ENCODE assay signal across 8 cellular contexts in the genomic region with DNA sequence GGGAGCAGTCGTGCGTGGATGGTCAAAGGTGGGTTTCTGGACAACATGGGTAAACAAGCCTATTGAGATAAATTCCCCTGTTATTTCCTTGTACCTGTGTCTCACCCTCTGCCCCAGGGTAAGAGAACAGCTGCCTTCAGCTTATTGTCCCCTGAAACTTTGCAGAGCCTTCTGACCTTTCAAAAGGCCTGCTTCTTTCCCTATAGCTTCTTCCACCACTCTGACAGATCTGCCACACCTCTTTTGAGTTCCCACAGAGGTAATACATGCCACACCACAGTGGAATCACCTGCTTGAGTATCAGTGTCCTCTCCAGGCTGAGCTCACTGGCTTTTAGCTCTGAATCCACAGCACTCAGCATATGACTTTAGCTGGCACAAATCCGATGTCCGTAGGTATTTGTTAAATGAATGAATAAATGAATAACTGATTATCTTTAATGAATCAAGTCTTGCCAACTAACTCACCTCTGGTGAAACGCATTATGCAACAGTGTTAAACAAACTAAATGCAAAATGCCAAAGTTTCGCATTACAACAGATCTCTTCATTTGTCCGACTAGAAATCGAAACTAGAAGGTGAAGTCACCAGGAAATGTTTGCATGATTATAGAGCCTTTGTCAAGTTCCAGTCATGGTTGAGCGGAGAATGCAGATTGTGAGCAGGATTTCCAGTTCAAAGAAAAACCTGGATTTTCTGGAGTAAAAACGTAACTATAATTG. TPM values are rescaled to one million over a fixed set of nuclear protein-coding genes. Genes with fewer than 3 reads are reported as not detected.
DNase-seq lines count a peak whose midpoint lies in the region; ATAC-seq lines count a peak whose summit lies in the region.

No MANE protein-coding gene starts in this region.

- peak overlapping the region; percentile 60 to 72 for H3K9ac ChIP-seq in mucosa of rectum (ENCODE audit: low read depth in 1 of 2, low read length in 2 of 2)

- intact Hi-C loops in posterior vena cava (cut with DNase I), result no loop called here

- no peaks in the 10 kb centered on the region for H3K27me3 ChIP-seq in mucosa of rectum (ENCODE audit: control insufficient read depth in 2 of 2, insufficient read depth in 2 of 2, low read length in 2 of 2)

- peak overlapping the region; percentile 87 to 90 for H3K27ac ChIP-seq in mucosa of rectum (ENCODE audit: low read depth in 2 of 2, low read length in 2 of 2)

- DNase-seq in DMS79 treated with DMSO at 0.1 percent for 48 hours (lab: John Stamatoyannopoulos, UW) (peak; percentile 41), NCI-H2107 (lab: John Stamatoyannopoulos, UW) (peak; percentile 2), dedifferentiated amniotic fluid mesenchymal stem cell (ENCODE audit: extremely low spot score) (peak; percentile 45), G401 (ENCODE audit: low spot score) (no peak), posterior vena cava (ENCODE audit: low spot score) (no peak)

- ATAC-seq in HG03520 (IDR thresholded peaks at IDR 0.05; ENCODE audit: unreplicated experiment) (no peak), GM21423 (IDR thresholded peaks at IDR 0.05; ENCODE audit: unreplicated experiment) (no peak)

- in situ Hi-C loops in G401 (cut with HindIII; ENCODE audit: low sequenced_read_pairs), result no loop called here

- no peaks in the 10 kb centered on the region for H3K9me3 ChIP-seq in mucosa of rectum (ENCODE audit: control insufficient read depth in 2 of 2, low read length in 2 of 2)

- peak overlapping the region; percentile 62 to 72 for H3K4me3 ChIP-seq in mucosa of rectum (ENCODE audit: low read length in 2 of 2)

- H3K4me1 ChIP-seq in mucosa of rectum (ENCODE audit: control insufficient read depth in 2 of 2, insufficient read depth in 2 of 2, low read length in 2 of 2), result peaks cover 3 to 5% of the 10 kb centered on the region in 2 donors

- no peaks in the 10 kb centered on the region for H3K36me3 ChIP-seq in mucosa of rectum (ENCODE audit: control insufficient read depth in 2 of 2, insufficient read depth in 2 of 2, low read length in 2 of 2)

RNA-seq across cellular contexts. Expression of a gene that starts 16.3 kb away (rescaled TPM):
- not detected in 2 replicates for total RNA-seq in G401 (2014; rRNA removed; shearing (Covaris generic))
- total RNA-seq in posterior vena cava, result not detected

Comparison
In these comparisons a context has a peak if more than half of its experiments do, and no peak if none do; other contexts are left out.
1. DNase-seq: peak in DMS79 treated with DMSO at 0.1 percent for 48 hours (single experiment), NCI-H2107 (single experiment) and dedifferentiated amniotic fluid mesenchymal stem cell (single experiment); none in G401 (single experiment) and posterior vena cava (single experiment).